ENCODE assay signal across 14 cellular contexts in the genomic region with DNA sequence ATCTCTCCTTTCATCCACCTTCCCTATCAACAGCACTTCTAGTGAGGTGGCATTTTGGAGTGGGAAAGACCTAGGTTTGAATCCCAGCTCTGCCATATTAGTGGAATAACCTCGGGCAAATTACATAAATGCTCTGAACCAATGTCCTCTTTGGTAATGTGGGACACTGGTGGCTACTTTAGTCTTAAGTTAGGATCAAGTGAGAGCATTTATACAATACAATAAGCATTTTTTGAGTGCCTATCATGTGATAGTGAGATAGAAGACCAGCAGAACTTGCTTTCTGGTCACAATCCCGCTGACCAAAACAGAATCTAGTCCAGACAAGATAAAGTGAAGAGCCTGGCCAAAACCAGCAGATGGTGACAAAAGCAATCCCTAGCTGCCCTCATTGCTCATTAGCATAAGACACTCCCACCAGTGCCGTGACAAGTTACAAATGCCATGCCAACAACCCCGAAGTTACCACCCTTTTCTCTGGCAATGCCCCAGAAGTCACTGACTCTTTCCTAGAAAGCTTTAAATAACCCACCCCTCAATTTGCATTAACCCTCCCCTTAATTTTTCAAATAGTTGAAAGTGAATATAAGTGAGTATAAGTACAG. TPM values are rescaled to one million over a fixed set of nuclear protein-coding genes. Genes with fewer than 3 reads are reported as not detected.
DNase-seq lines count a peak whose midpoint lies in the region; ATAC-seq and TF ChIP-seq lines count a peak whose summit lies in the region.
"Had no signal": no experiment of that assay in that cellular context is flagged by ENCODE, and none has a peak within 500 bp of the region (broad histone marks: within the 10 kb centered on the region; RNA-seq: fewer than 3 reads in every experiment).

No MANE protein-coding gene starts in this region.

- no peaks in the 10 kb centered on the region for H3K79me2 ChIP-seq in DOHH2 (ENCODE audit: control insufficient read depth, low read length)

- no peaks in the 10 kb centered on the region for H3K4me1 ChIP-seq in DOHH2 (ENCODE audit: control insufficient read depth, low read length)
- H3K4me1 ChIP-seq in RWPE2 (ENCODE audit: insufficient read depth, poor library complexity, severe bottlenecking) = no peaks in the 10 kb centered on the region
- H3K4me1 ChIP-seq: prostate gland had no signal

- H3K9me3 ChIP-seq in DOHH2 (ENCODE audit: control insufficient read depth, insufficient read depth, low read length) (no peaks in the 10 kb centered on the region), RWPE2 (ENCODE audit: severe bottlenecking) (no peaks in the 10 kb centered on the region)
- H3K9me3 ChIP-seq: prostate gland had no signal

- DNase-seq in HT-29 (ENCODE audit: low spot score) (peak; percentile 14), RWPE2 (ENCODE audit: low spot score) (no peak), fibroblast of mammary gland (ENCODE audit: low read depth) (no peak), UCSD-AML1 (lab: John Stamatoyannopoulos, UW; ENCODE audit: unreplicated experiment) (no peak), DMS153 (lab: John Stamatoyannopoulos, UW) (no peak)
- no peak for DNase-seq in stimulated activated naive CD4-positive, alpha-beta T cell treated with Interleukin-2 at 50 U/mL for 16 hours (lab: John Stamatoyannopoulos, UW)
- no peak for DNase-seq in central memory CD4-positive, alpha-beta T cell
- DNase-seq: activated CD4-positive, alpha-beta T cell treated with anti-CD3 and anti-CD28 coated beads for 36 hours; aorta; glutamatergic neuron; NCI-H187; NCI-H526 treated with DMSO at 0.1 percent for 48 hours had no signal

- H3K4me2 ChIP-seq in DOHH2 (ENCODE audit: low read length) = no peak overlapping the region

- TF ChIP-seq CTCF in DOHH2 (IDR thresholded peaks at IDR 0.05; ENCODE audit: low read depth, low read length, poor library complexity, severe bottlenecking) (peak; percentile 15), RWPE2 (IDR thresholded peaks at IDR 0.05; ENCODE audit: poor library complexity, severe bottlenecking) (peak; percentile 24), fibroblast of mammary gland (conservative IDR thresholded peaks at IDR 0.05; ENCODE audit: control insufficient read depth, insufficient read depth, low read depth, low read length) (peak; percentile 14)

- H3F3A ChIP-seq in DOHH2 (ENCODE audit: control insufficient read depth, insufficient read depth) = no peaks in the 10 kb centered on the region

- peaks cover 5% of the 10 kb centered on the region; the same call in 1 of the 2 replicates for H3K27me3 ChIP-seq in DOHH2 (ENCODE audit: control insufficient read depth, low read length)
- H3K27me3 ChIP-seq in RWPE2 (ENCODE audit: insufficient read depth, poor library complexity, severe bottlenecking) = no peaks in the 10 kb centered on the region

- ATAC-seq in RWPE2 (ENCODE audit: low read depth) = no peak
- ATAC-seq: activated CD4-positive, alpha-beta T cell treated with anti-CD3 and anti-CD28 coated beads for 36 hours had no signal

- no peaks in the 10 kb centered on the region for H3K9me2 ChIP-seq in DOHH2 (replicated peaks; ENCODE audit: control insufficient read depth, low read length)

- H3K4me3 ChIP-seq in DOHH2 (ENCODE audit: low read length) = no peak overlapping the region
- no peak overlapping the region for H3K4me3 ChIP-seq in RWPE2 (ENCODE audit: severe bottlenecking)
- H3K4me3 ChIP-seq in fibroblast of mammary gland (ENCODE audit: control insufficient read depth, low read depth, low read length) = no peak overlapping the region
- H3K4me3 ChIP-seq: prostate gland had no signal

- H3K27ac ChIP-seq in DOHH2 (ENCODE audit: low read depth, low read length) (no peak overlapping the region), RWPE2 (ENCODE audit: poor library complexity, severe bottlenecking) (no peak overlapping the region)
- H3K27ac ChIP-seq: prostate gland had no signal

- no peaks in the 10 kb centered on the region for H3K36me3 ChIP-seq in DOHH2 (ENCODE audit: control insufficient read depth, low read length)
- no peaks in the 10 kb centered on the region for H3K36me3 ChIP-seq in RWPE2 (ENCODE audit: low read depth)
- H3K36me3 ChIP-seq: prostate gland had no signal

- no peaks in the 10 kb centered on the region for H4K20me1 ChIP-seq in DOHH2 (ENCODE audit: control insufficient read depth, insufficient read depth, low read depth, low read length)

RNA-seq across cellular contexts. Expression of gene KPNA3, which starts 28.8 kb away (rescaled TPM):
- total RNA-seq in HT-29 (2014; rRNA removed; shearing (Covaris generic)) = 14.5 and 15.5 TPM in 2 replicates
